ENCODE assay signal across 9 cellular contexts in the genomic region with DNA sequence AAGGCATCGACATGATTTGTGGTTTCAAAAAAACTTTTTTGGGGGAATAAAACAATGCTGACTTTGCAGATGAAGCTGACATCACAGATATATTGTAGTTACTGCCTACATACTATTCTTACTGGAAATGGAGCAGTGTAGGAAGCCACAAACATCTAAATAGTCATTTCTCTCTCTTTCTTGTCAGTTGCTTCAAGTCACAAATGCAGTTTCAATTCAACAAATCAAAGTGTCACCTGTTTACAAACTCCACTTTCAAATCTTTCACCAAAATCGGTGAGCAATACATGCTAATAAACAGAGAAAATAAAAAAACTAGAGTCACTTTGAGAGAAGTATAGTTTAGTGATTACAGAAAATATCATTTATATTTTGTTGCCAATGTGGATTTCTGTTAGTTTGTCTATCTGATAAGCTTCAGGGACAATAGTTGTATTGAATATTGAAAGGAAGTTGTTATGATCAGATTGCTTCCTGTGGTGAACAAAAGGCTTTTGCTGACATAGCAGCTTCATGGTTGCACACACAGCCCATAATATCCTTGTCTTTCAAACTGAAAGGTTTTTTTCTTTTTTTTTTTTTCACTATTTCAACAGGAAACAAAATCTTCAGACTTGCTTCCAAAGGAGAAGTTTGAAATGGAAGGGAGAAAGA.
A peak's percentile ranks its signal among the peaks of the same experiment; 100 is the strongest.
DNase-seq lines count a peak whose midpoint lies in the region; ATAC-seq lines count a peak whose summit lies in the region.
"Had no signal": no experiment of that assay in that cellular context is flagged by ENCODE, and none has a peak within 500 bp of the region (broad histone marks: within the 10 kb centered on the region; RNA-seq: fewer than 3 reads in every experiment).

No MANE protein-coding gene starts in this region.

- ATAC-seq in GM18868 (IDR thresholded peaks at IDR 0.05; ENCODE audit: unreplicated experiment) (peak; percentile 88), GM21526 (IDR thresholded peaks at IDR 0.05; ENCODE audit: low FRiP score, unreplicated experiment) (peak; percentile 87), HG03354 (IDR thresholded peaks at IDR 0.05; ENCODE audit: poor library complexity, severe bottlenecking, unreplicated experiment) (peak; percentile 90)

- DNase-seq in kidney glomerular epithelial cell (lab: John Stamatoyannopoulos, UW): peak; percentile 53
- no peak for DNase-seq in NCI-H82 (lab: John Stamatoyannopoulos, UW)
- DNase-seq in activated CD4-positive, CD25-positive, alpha-beta regulatory T cell treated with anti-CD3 and anti-CD28 coated beads, Interleukin-2, amount 50 U/mL, for 72 hours: no peak
- no peak for DNase-seq in NCI-H226
- DNase-seq: NCI-H187, substantia nigra had no signal
